In genomic region chr14:81113945-81114820, GRCh38 we compare ENCODE assay signal across 7 cellular contexts.
DNase-seq lines count a peak whose midpoint lies in the region; ATAC-seq, FAIRE-seq and TF ChIP-seq lines count a peak whose summit lies in the region.
"Not testable (repeated sequence)": the region's sequence is repeated elsewhere in the genome, so short reads cannot be mapped to it uniquely, and the experiment has no call there.

No MANE protein-coding gene starts in this region.

- CTCF ChIA-PET in HEK293T (lab: Yijun Ruan, JAX): not testable (repeated sequence)
- CTCF ChIA-PET in K562 (lab: Yijun Ruan, JAX; ENCODE audit: low intra/inter-chr PET ratio): interaction anchor here (0.6 kb wide), 1 partner anchor 427 kb away, joined by 4 read pairs; no protein-coding TSS in a partner anchor

- BruUV-seq in K562 (replicated peaks; lab: Mats Ljungman, UMichigan): TSS peak; percentile 74

- not testable (repeated sequence) for H3K9ac ChIP-seq in K562 (ENCODE audit: insufficient read depth in 1 of 2, low read depth in 2 of 2, low read length in 2 of 2); iPS-18a (ENCODE audit: low read length); smooth muscle cell (ENCODE audit: low read depth)

- not testable (repeated sequence) for TF ChIP-seq EP300 in K562 (IDR thresholded peaks at IDR 0.05; ENCODE audit: low read length)

- not testable (repeated sequence) for H3K27ac ChIP-seq in K562 (ENCODE audit: extremely low read depth, low read depth, low read length); iPS-18a (ENCODE audit: low read length); smooth muscle cell (ENCODE audit: low read depth)

- FAIRE-seq in K562 (lab: Jason Lieb, UNC): not testable (repeated sequence)

- H3K27ac Mint-ChIP-seq in neural crest cell (ENCODE audit: unreplicated experiment): not testable (repeated sequence)

- intact Hi-C loops in K562 (cut with micrococcal nuclease): not testable (repeated sequence)

- peak overlapping the region; percentile 74 for H2AFZ ChIP-seq in K562 (ENCODE audit: low read depth, low read length)
- not testable (repeated sequence) for H2AFZ ChIP-seq in smooth muscle cell (ENCODE audit: low read depth)

- H3K27me3 Mint-ChIP-seq in neural crest cell (ENCODE audit: low read depth): not testable (repeated sequence)

- not testable (repeated sequence) for H3K27me3 ChIP-seq in K562 (ENCODE audit: control insufficient read depth in 2 of 2, insufficient read depth in 2 of 2, low read length in 2 of 2); iPS-18a (ENCODE audit: control insufficient read depth, insufficient read depth, low read length); smooth muscle cell (ENCODE audit: low read depth)

- H3K9me3 Mint-ChIP-seq in neural crest cell: not testable (repeated sequence)

- H3K4me1 Mint-ChIP-seq in neural crest cell: not testable (repeated sequence)

- not testable (repeated sequence) for H3K79me2 ChIP-seq in K562 (ENCODE audit: control insufficient read depth, insufficient read depth, low read length); smooth muscle cell (ENCODE audit: low read depth)

- H3K36me3 Mint-ChIP-seq in neural crest cell (ENCODE audit: low read depth): not testable (repeated sequence)

- not testable (repeated sequence) for H3K36me3 ChIP-seq in K562 (ENCODE audit: control insufficient read depth, insufficient read depth, low read length); iPS-18a (ENCODE audit: control insufficient read depth, low read depth, low read length); smooth muscle cell (ENCODE audit: low read depth)

- H3K4me2 ChIP-seq in K562 (ENCODE audit: insufficient read depth, low read length); smooth muscle cell: not testable (repeated sequence)

- not testable (repeated sequence) for TF ChIP-seq CTCF in K562 (IDR thresholded peaks at IDR 0.05 in 2 of 3, conservative IDR thresholded peaks at IDR 0.05 in 1 of 3; ENCODE audit: insufficient read depth in 2 of 3, low read depth in 1 of 3, low read length in 3 of 3); neural crest cell (conservative IDR thresholded peaks at IDR 0.05); smooth muscle cell (IDR thresholded peaks at IDR 0.05; ENCODE audit: borderline replicate concordance, insufficient read depth, poor library complexity, severe bottlenecking)

- not testable (repeated sequence) for H3K4me3 ChIP-seq in K562
- H3K4me3 ChIP-seq in iPS-18a (ENCODE audit: low read length) (peak overlapping the region; percentile 45), smooth muscle cell (peak overlapping the region; percentile 21)

- POLR2A ChIA-PET in HEK293T (lab: Yijun Ruan, JAX); K562 (lab: Yijun Ruan, JAX): not testable (repeated sequence)

- not testable (repeated sequence) for TF ChIP-seq RAD21 in K562 (CRISPR knock-in tag; conservative IDR thresholded peaks at IDR 0.05 in 1 of 2, IDR thresholded peaks at IDR 0.05 in 1 of 2)

- H3K4me1 ChIP-seq in K562 (replicated peaks in 1 of 2; ENCODE audit: control insufficient read depth in 2 of 2, insufficient read depth in 2 of 2, low read length in 2 of 2); iPS-18a (ENCODE audit: control insufficient read depth, low read depth, low read length); smooth muscle cell (ENCODE audit: low read depth): not testable (repeated sequence)

- not testable (repeated sequence) for TF ChIP-seq POLR2A in K562 (conservative IDR thresholded peaks at IDR 0.05)

- WGBS in K562 (ENCODE audit: insufficient coverage, low coverage, missing lambda C conversion rate): 3% methylated on average over 13 of the region's 34 CpGs
- WGBS in smooth muscle cell (ENCODE audit: low lambda C conversion rate): 48% methylated on average over 29 of the region's 34 CpGs

- DNase-seq in ELF-1 (ENCODE audit: low read depth, low spot score): peak; percentile 25
- DNase-seq in HEK293T (ENCODE audit: extremely low spot score); neural crest cell (ENCODE audit: low read depth, low spot score); smooth muscle cell (lab: John Stamatoyannopoulos, UW; ENCODE audit: unreplicated experiment): not testable (repeated sequence)
- DNase-seq in NCI-H510A treated with DMSO at 0.1 percent for 48 hours (lab: John Stamatoyannopoulos, UW): peak; percentile 1
- DNase-seq in K562 (ENCODE audit: extremely low read depth in 1 of 4, low spot score in 3 of 4): peak in 1 of 4 experiments; percentile 16

- not testable (repeated sequence) for H4K20me1 ChIP-seq in K562 (replicated peaks; ENCODE audit: control insufficient read depth, insufficient read depth, low read length); smooth muscle cell (ENCODE audit: low read depth)

- H3K4me3 Mint-ChIP-seq in neural crest cell: peak overlapping the region; percentile 83

- in situ Hi-C loops in K562 (cut with MboI): not testable (repeated sequence)

- not testable (repeated sequence) for H3K9me1 ChIP-seq in K562 (ENCODE audit: control insufficient read depth, insufficient read depth, low read length)

- H3K9me3 ChIP-seq in K562 (replicated peaks; ENCODE audit: control insufficient read depth, insufficient read depth, low read depth, low read length); iPS-18a (ENCODE audit: control insufficient read depth, low read depth, low read length); smooth muscle cell (replicated peaks; ENCODE audit: low read depth): not testable (repeated sequence)

- peak; percentile 59 for ATAC-seq in K562

- H3F3A ChIP-seq in smooth muscle cell (ENCODE audit: low read depth): not testable (repeated sequence)

TF ChIP-seq in HEK293T, 16 proteins besides CTCF, POLR2A, EP300 and RAD21:
- peak; percentile 68 for TF ChIP-seq ZNF384 (IDR thresholded peaks at IDR 0.05)

TF ChIP-seq in K562, 482 proteins besides CTCF, POLR2A, EP300 and RAD21 (continues in another document):
- TF ChIP-seq FOXK2 (conservative IDR thresholded peaks at IDR 0.05 in 1 of 2, IDR thresholded peaks at IDR 0.05 in 1 of 2; ENCODE audit: low read depth in 2 of 2): peak in 1 of 2 experiments; percentile 28; a peak in 1 of 4 replicates
- TF ChIP-seq, protein P1, sequence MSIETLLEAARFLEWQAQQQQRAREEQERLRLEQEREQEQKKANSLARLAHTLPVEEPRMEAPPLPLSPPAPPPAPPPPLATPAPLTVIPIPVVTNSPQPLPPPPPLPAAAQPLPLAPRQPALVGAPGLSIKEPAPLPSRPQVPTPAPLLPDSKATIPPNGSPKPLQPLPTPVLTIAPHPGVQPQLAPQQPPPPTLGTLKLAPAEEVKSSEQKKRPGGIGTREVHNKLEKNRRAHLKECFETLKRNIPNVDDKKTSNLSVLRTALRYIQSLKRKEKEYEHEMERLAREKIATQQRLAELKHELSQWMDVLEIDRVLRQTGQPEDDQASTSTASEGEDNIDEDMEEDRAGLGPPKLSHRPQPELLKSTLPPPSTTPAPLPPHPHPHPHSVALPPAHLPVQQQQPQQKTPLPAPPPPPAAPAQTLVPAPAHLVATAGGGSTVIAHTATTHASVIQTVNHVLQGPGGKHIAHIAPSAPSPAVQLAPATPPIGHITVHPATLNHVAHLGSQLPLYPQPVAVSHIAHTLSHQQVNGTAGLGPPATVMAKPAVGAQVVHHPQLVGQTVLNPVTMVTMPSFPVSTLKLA (conservative IDR thresholded peaks at IDR 0.05): peak in 1 of 2 experiments; percentile 69; a peak in 2 of 4 replicates
